Comparison of ENCODE assay signal across 23 cellular contexts in genomic region chr20:12133553-12133952, GRCh38.
"Had no signal": no experiment of that assay in that cellular context is flagged by ENCODE, and none has a peak within 500 bp of the region (broad histone marks: within the 10 kb centered on the region; RNA-seq: fewer than 3 reads in every experiment).

No MANE protein-coding gene starts in this region.

- H3K9me3 ChIP-seq: colonic mucosa, mucosa of descending colon had no signal

- H3K4me1 ChIP-seq: colonic mucosa, esophagus muscularis mucosa, foreskin keratinocyte, gastrocnemius medialis, heart right ventricle, left lung, lower lobe of right lung had no signal

- FAIRE-seq: endothelial cell of umbilical vein, islet of Langerhans, keratinocyte had no signal

- ATAC-seq: foreskin keratinocyte, gastrocnemius medialis, heart right ventricle, left cardiac atrium, left lung, left ventricle myocardium superior, lower lobe of right lung, mucosa of descending colon had no signal

- H3K27me3 ChIP-seq: colonic mucosa, dorsolateral prefrontal cortex, esophagus muscularis mucosa, foreskin keratinocyte, gastrocnemius medialis, heart right ventricle, left lung had no signal

- DNase-seq: colonic mucosa; cortex of kidney; dermis blood vessel endothelial cell; dorsolateral prefrontal cortex; effector CD4-positive, alpha-beta T cell; effector memory CD4-positive, alpha-beta T cell; foreskin keratinocyte; gastrocnemius medialis; glutamatergic neuron; head of caudate nucleus; heart right ventricle; hippocampal formation; left cardiac atrium; left lung; left ventricle myocardium superior; lower lobe of right lung; mesenchymal stem cell; mucosa of descending colon; naive B cell had no signal

- H3K36me3 ChIP-seq: colonic mucosa, esophagus muscularis mucosa, gastrocnemius medialis, heart right ventricle, left lung, lower lobe of right lung had no signal

- H3K4me3 ChIP-seq: colonic mucosa, dorsolateral prefrontal cortex, esophagus muscularis mucosa, gastrocnemius medialis, heart right ventricle, left lung, lower lobe of right lung, mucosa of descending colon had no signal

- H3K27ac ChIP-seq: colonic mucosa, dorsolateral prefrontal cortex, esophagus muscularis mucosa, foreskin keratinocyte, gastrocnemius medialis, heart right ventricle, left lung, lower lobe of right lung had no signal
